Comparison of ENCODE assay signal across 12 cellular contexts in the genomic region with DNA sequence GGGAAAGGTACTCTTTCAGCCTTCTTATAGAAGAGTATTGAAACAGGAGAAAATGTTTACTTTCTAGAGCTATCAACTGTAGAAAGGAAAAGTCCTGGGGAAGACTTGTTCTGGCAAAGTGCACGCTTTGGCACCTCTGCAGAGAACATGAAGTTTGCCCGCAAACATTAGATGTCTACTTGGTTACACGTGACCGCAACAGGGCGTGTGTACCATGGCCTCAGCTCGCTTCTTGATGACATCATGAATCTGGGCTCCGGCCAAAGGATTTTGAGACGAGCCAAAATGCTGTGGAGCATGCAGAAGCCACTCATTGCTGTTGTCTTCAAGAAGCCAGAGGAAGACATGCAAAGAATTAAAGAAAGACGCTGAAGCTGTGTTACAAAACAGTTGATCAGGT. TPM values are rescaled to one million over a fixed set of nuclear protein-coding genes. Genes with fewer than 3 reads are reported as not detected.
A peak's percentile ranks its signal among the peaks of the same experiment; 100 is the strongest.
DNase-seq lines count a peak whose midpoint lies in the region; ATAC-seq and TF ChIP-seq lines count a peak whose summit lies in the region.
"Had no signal": no experiment of that assay in that cellular context is flagged by ENCODE, and none has a peak within 500 bp of the region (broad histone marks: within the 10 kb centered on the region; RNA-seq: fewer than 3 reads in every experiment).

No MANE protein-coding gene starts in this region.

- H3K4me1 ChIP-seq in psoas muscle: no peaks in the 10 kb centered on the region
- H3K4me1 ChIP-seq: uterus had no signal

- H3K4me3 ChIP-seq in fibroblast of pulmonary artery (replicated peaks; ENCODE audit: low read depth, low read length) (no peak overlapping the region), psoas muscle (no peak overlapping the region)
- H3K4me3 ChIP-seq: uterus had no signal

- no peak overlapping the region for H3K27ac Mint-ChIP-seq in activated naive CD8-positive, alpha-beta T cell treated with anti-CD3 and anti-CD28 coated beads for 36 hours
- H3K27ac Mint-ChIP-seq: activated CD4-positive, alpha-beta memory T cell treated with anti-CD3 and anti-CD28 coated beads for 36 hours had no signal

- H3K36me3 Mint-ChIP-seq in activated naive CD8-positive, alpha-beta T cell treated with anti-CD3 and anti-CD28 coated beads for 36 hours: peaks cover 10% of the 10 kb centered on the region
- H3K36me3 Mint-ChIP-seq: activated CD4-positive, alpha-beta memory T cell treated with anti-CD3 and anti-CD28 coated beads for 36 hours had no signal

- H3K9me3 ChIP-seq in psoas muscle: no peaks in the 10 kb centered on the region
- H3K9me3 ChIP-seq: uterus had no signal

- H3K4me3 Mint-ChIP-seq in activated naive CD8-positive, alpha-beta T cell treated with anti-CD3 and anti-CD28 coated beads for 36 hours: no peak overlapping the region
- H3K4me3 Mint-ChIP-seq: activated CD4-positive, alpha-beta memory T cell treated with anti-CD3 and anti-CD28 coated beads for 36 hours had no signal

- intact Hi-C loops in psoas muscle (cut with DNase I): no loop called here

- WGBS in psoas muscle, 3 donors: 28 to 38% (median 29%) methylated on average over 9 of the region's 9 CpGs

- no peak for ATAC-seq in psoas muscle
- no peak for ATAC-seq in GM21737 (IDR thresholded peaks at IDR 0.05; ENCODE audit: unreplicated experiment)

- H3K4me1 Mint-ChIP-seq in activated naive CD8-positive, alpha-beta T cell treated with anti-CD3 and anti-CD28 coated beads for 36 hours: peaks cover 28% of the 10 kb centered on the region

- H3K27ac ChIP-seq in psoas muscle: no peak overlapping the region
- H3K27ac ChIP-seq: uterus had no signal

- TF ChIP-seq CTCF in fibroblast of pulmonary artery (IDR thresholded peaks at IDR 0.05; ENCODE audit: low read length, missing control alignments) (no peak), psoas muscle (IDR thresholded peaks at IDR 0.05) (no peak)

- DNase-seq in DMS79 treated with DMSO at 0.1 percent for 48 hours (lab: John Stamatoyannopoulos, UW) (peak; percentile 75), NCI-H69 (lab: John Stamatoyannopoulos, UW) (peak; percentile 27), fibroblast of pulmonary artery (ENCODE audit: low read depth) (peak; percentile 64), psoas muscle (peak; percentile 39 to 77), NCI-H128 (lab: John Stamatoyannopoulos, UW; ENCODE audit: unreplicated experiment) (no peak)
- no peak for DNase-seq in stimulated activated CD4-positive, alpha-beta T cell treated with anti-CD3 and anti-CD28 coated beads, Interleukin-12 subunit alpha, Interleukin-12 subunit beta, amount 100 ng/mL, for 4 hours
- no peak for DNase-seq in activated naive CD8-positive, alpha-beta T cell treated with anti-CD3 and anti-CD28 coated beads for 36 hours
- DNase-seq: activated CD4-positive, alpha-beta memory T cell treated with anti-CD3 and anti-CD28 coated beads for 36 hours; activated naive CD4-positive, alpha-beta T cell; NCI-H524 had no signal

- no peaks in the 10 kb centered on the region for H3K27me3 Mint-ChIP-seq in activated naive CD8-positive, alpha-beta T cell treated with anti-CD3 and anti-CD28 coated beads for 36 hours
- H3K27me3 Mint-ChIP-seq: activated CD4-positive, alpha-beta memory T cell treated with anti-CD3 and anti-CD28 coated beads for 36 hours had no signal

- no peaks in the 10 kb centered on the region for H3K27me3 ChIP-seq in psoas muscle (ENCODE audit: insufficient read depth in 3 of 3, low read length in 2 of 3)
- H3K27me3 ChIP-seq: uterus had no signal

- no peaks in the 10 kb centered on the region for H3K36me3 ChIP-seq in psoas muscle (ENCODE audit: insufficient read depth in 1 of 2, low read depth in 1 of 2)
- H3K36me3 ChIP-seq: uterus had no signal

- no peaks in the 10 kb centered on the region for H3K9me3 Mint-ChIP-seq in activated naive CD8-positive, alpha-beta T cell treated with anti-CD3 and anti-CD28 coated beads for 36 hours
- H3K9me3 Mint-ChIP-seq: activated CD4-positive, alpha-beta memory T cell treated with anti-CD3 and anti-CD28 coated beads for 36 hours had no signal

RNA-seq across cellular contexts. Expression of gene TAS2R60, which starts 8.6 kb away (rescaled TPM):
- not detected for total RNA-seq in psoas muscle
- not detected for polyA plus RNA-seq in psoas muscle
- not detected for total RNA-seq in activated naive CD8-positive, alpha-beta T cell treated with anti-CD3 and anti-CD28 coated beads for 36 hours
- total RNA-seq: activated CD4-positive, alpha-beta memory T cell treated with anti-CD3 and anti-CD28 coated beads for 36 hours had no signal

RNA-seq across cellular contexts. Expression of gene EPHA1, which starts 26.0 kb away (rescaled TPM):
- under 1 TPM in 2 of 4 donors, not detected in 2; 0.28 to 0.38 TPM for total RNA-seq in psoas muscle
- polyA plus RNA-seq in psoas muscle: under 1 TPM in 2 of 3 donors, not detected in 1; 0.07 to 0.12 TPM
- 1 to 10 TPM; 2.3 to 3.4 TPM for total RNA-seq in activated naive CD8-positive, alpha-beta T cell treated with anti-CD3 and anti-CD28 coated beads for 36 hours

RNA-seq across cellular contexts. Expression of gene TAS2R41, which starts 43.0 kb away (rescaled TPM):
- total RNA-seq in psoas muscle: not detected
- not detected for polyA plus RNA-seq in psoas muscle
- not detected for total RNA-seq in activated naive CD8-positive, alpha-beta T cell treated with anti-CD3 and anti-CD28 coated beads for 36 hours
- total RNA-seq: activated CD4-positive, alpha-beta memory T cell treated with anti-CD3 and anti-CD28 coated beads for 36 hours had no signal

RNA-seq across cellular contexts. Expression of gene ZYX, which starts 53.5 kb away (rescaled TPM):
- 100 to 1,000 TPM in 2 of 4 donors, 10 to 100 TPM in 2; 60.4 to 134 (median 96.0) TPM for total RNA-seq in psoas muscle
- 100 to 1,000 TPM in 1 of 3 donors, 10 to 100 TPM in 2; 34.4 to 215 (median 57.6) TPM for polyA plus RNA-seq in psoas muscle
- 100 to 1,000 TPM; 116 to 118 TPM for total RNA-seq in activated naive CD8-positive, alpha-beta T cell treated with anti-CD3 and anti-CD28 coated beads for 36 hours

Comparison
In these comparisons a context has a peak if more than half of its experiments do, and no peak if none do; other contexts are left out.
1. DNase-seq: peak in DMS79 treated with DMSO at 0.1 percent for 48 hours (single experiment), NCI-H69 (single experiment), fibroblast of pulmonary artery (single experiment) and psoas muscle (2 of 2); none in stimulated activated CD4-positive, alpha-beta T cell treated with anti-CD3 and anti-CD28 coated beads, Interleukin-12 subunit alpha, Interleukin-12 subunit beta, amount 100 ng/mL, for 4 hours (single experiment), activated naive CD8-positive, alpha-beta T cell treated with anti-CD3 and anti-CD28 coated beads for 36 hours (single experiment) and NCI-H128 (single experiment).